21 cellular contexts compared by ENCODE assay signal in the genomic region with DNA sequence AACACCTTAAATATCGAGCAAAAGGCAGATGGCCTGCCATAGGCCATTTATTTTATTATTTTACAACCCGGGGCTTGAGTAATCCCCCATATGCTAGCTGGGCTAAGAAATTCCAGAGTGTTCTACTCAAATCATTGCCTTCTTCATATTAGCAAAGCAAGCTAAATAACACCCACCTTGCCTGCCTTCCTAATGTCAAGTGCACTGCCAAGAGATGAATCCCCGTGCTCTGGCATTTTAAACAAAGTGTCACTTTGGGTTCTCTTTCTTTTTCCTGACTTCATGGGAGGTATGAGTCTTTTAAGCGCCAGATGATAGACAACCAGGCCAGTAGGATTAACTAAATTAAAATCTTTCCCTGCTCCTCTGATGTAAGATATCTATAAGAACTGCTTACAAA. TPM values are rescaled to one million over a fixed set of nuclear protein-coding genes. Genes with fewer than 3 reads are reported as not detected.
DNase-seq lines count a peak whose midpoint lies in the region; TF ChIP-seq lines count a peak whose summit lies in the region.
"Had no signal": no experiment of that assay in that cellular context is flagged by ENCODE, and none has a peak within 500 bp of the region (broad histone marks: within the 10 kb centered on the region; RNA-seq: fewer than 3 reads in every experiment).

No MANE protein-coding gene starts in this region.

- peaks cover 35% of the 10 kb centered on the region for H3K4me1 Mint-ChIP-seq in mesothelial cell of epicardium

- TF ChIP-seq CTCF in mesothelial cell of epicardium (IDR thresholded peaks at IDR 0.05; ENCODE audit: unreplicated experiment) (no peak), ascending aorta (IDR thresholded peaks at IDR 0.05) (no peak)

- 0 out of 2 replicates have a peak overlapping the region, but pooled peaks have one; percentile 3 for H3K4me3 ChIP-seq in BLaER1
- no peak overlapping the region for H3K4me3 ChIP-seq in ascending aorta
- H3K4me3 ChIP-seq: A549, HAP-1 had no signal

- peak overlapping the region; percentile 7 for H3K27ac Mint-ChIP-seq in mesothelial cell of epicardium
- H3K27ac Mint-ChIP-seq: B cell; CD4-positive, alpha-beta memory T cell; HFFc6 had no signal

- peaks cover 10% of the 10 kb centered on the region for H3K9me3 ChIP-seq in BLaER1
- no peaks in the 10 kb centered on the region for H3K9me3 ChIP-seq in ascending aorta
- H3K9me3 ChIP-seq: A549, HAP-1 had no signal

- intact Hi-C loops in ascending aorta (cut with DNase I): loop anchor here (10.0 kb wide), 2 partner anchors 273 to 923 kb away; partner anchors contain the start of genes ELP4 and IMMP1L

- peak overlapping the region; percentile 69 for H3K4me3 Mint-ChIP-seq in mesothelial cell of epicardium
- H3K4me3 Mint-ChIP-seq: B cell; CD4-positive, alpha-beta memory T cell; HFFc6 had no signal

- H3K36me3 ChIP-seq in BLaER1 (peaks cover 15% of the 10 kb centered on the region; the same call in 1 of the 2 replicates), ascending aorta (peaks cover 0 to 7% of the 10 kb centered on the region in 2 donors)

- H3K27ac ChIP-seq in BLaER1: peak overlapping the region; percentile 5; the same call in 1 of the 2 replicates
- H3K27ac ChIP-seq in ascending aorta: no peak overlapping the region
- H3K27ac ChIP-seq: 22Rv1, A549 had no signal

- H3K4me1 ChIP-seq in BLaER1 (peaks cover 76% of the 10 kb centered on the region), ascending aorta (no peaks in the 10 kb centered on the region)

- H3K36me3 Mint-ChIP-seq in mesothelial cell of epicardium: peaks cover 32% of the 10 kb centered on the region
- H3K36me3 Mint-ChIP-seq: CD4-positive, alpha-beta memory T cell had no signal

- H3K9me3 Mint-ChIP-seq in mesothelial cell of epicardium: no peaks in the 10 kb centered on the region

- H3K27me3 Mint-ChIP-seq in mesothelial cell of epicardium (ENCODE audit: low read depth): no peaks in the 10 kb centered on the region

- no peak overlapping the region for H3K9ac ChIP-seq in BLaER1

- peak overlapping the region; percentile 95 for H3K4me2 ChIP-seq in BLaER1
- H3K4me2 ChIP-seq: A549 had no signal

- peaks cover 16% of the 10 kb centered on the region; the same call in 1 of the 2 replicates for H4K20me1 ChIP-seq in BLaER1

- H3K27me3 ChIP-seq in BLaER1 (peaks cover 59% of the 10 kb centered on the region), ascending aorta (no peaks in the 10 kb centered on the region)

- DNase-seq in NCI-H69 (lab: John Stamatoyannopoulos, UW) (peak; percentile 49), mesothelial cell of epicardium (ENCODE audit: low spot score in 2 of 2, unreplicated experiment in 2 of 2) (no peak), putamen (ENCODE audit: low spot score) (peak; percentile 47), Ammon's horn (ENCODE audit: low spot score) (no peak), A172 (ENCODE audit: low spot score) (no peak), glomerular visceral epithelial cell (ENCODE audit: extremely low spot score) (no peak), ascending aorta (ENCODE audit: low spot score in 2 of 2) (no peak)
- DNase-seq: ACHN; C1 segment of cervical spinal cord; Calu3; CD4-positive, alpha-beta memory T cell; COR-L47; DMS53; DND-41; GOT3; HFFc6 had no signal

RNA-seq across cellular contexts. Expression of gene MPPED2, which starts 4.5 kb away (rescaled TPM):
- total RNA-seq in mesothelial cell of epicardium (163 to 179 TPM (median 166 TPM) in 3 replicates), ascending aorta (5.3 TPM)
- not detected in 2 replicates for total RNA-seq in A172 (2014; rRNA removed; shearing (Covaris generic))
- total RNA-seq: Calu3; CD4-positive, alpha-beta memory T cell; HFFc6 had no signal

Comparison
In these comparisons a context has a peak if more than half of its experiments do, and no peak if none do; other contexts are left out.
1. DNase-seq: peak in NCI-H69 (single experiment) and putamen (single experiment); none in mesothelial cell of epicardium (0 of 2), Ammon's horn (single experiment), A172 (single experiment), glomerular visceral epithelial cell (single experiment) and ascending aorta (0 of 2).
2. RNA of gene MPPED2, which starts 4.5 kb away (total RNA-seq): 163 to 179 TPM in mesothelial cell of epicardium; 5.3 TPM in ascending aorta (single experiment) and not detected in A172; every median in the first group is over 10 times any median in the second.